31 cellular contexts compared by ENCODE assay signal in the genomic region with DNA sequence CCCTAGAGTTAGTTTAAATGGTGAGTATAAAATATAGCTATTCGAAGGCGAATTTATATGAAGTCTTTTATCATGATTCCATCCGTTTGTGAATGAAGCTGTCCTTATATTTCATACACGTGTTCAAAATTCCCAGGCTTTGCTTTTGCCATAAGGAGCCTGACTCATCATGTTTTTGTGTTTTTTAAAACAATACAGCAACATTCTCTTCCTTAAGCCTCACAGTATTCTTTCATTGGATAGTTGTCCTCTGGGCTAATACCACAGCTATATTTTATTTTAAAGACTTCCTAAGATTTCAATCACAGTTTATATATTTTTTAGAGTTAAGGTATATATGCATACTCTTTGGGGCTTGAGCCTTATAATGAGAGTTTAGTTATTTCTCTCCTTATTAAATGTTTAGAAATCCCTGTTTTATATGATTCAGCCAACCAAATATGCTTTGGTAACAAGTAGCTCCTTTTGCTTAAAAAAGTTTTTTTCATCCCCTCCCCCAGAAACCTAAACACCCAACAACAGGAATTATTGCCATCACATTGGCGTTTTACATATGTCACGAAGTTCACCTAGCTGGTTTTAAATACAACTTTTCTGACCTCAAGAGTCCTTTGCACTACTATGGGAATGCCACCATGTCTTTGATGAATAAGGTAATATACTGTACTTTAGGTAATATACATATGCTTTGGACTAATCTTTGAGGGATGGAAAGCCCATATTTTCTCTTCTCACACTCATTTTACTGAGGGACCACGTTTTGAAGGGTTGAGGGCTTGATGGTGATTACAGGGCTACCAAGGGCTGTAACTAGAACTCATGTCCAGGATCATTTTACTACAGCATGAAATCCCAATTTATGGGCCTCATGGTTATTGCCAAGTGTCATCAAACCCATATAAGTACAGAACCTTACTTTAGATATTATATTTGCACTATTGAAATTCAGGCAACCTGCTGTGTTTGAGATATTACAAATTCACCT. TPM values are rescaled to one million over a fixed set of nuclear protein-coding genes. Genes with fewer than 3 reads are reported as not detected.
DNase-seq lines count a peak whose midpoint lies in the region; ATAC-seq, FAIRE-seq and TF ChIP-seq lines count a peak whose summit lies in the region.
"Had no signal": no experiment of that assay in that cellular context is flagged by ENCODE, and none has a peak within 500 bp of the region (broad histone marks: within the 10 kb centered on the region; RNA-seq: fewer than 3 reads in every experiment).

No MANE protein-coding gene starts in this region.

- H3K4me3 ChIP-seq in PC-3 (ENCODE audit: low read length) = no peak overlapping the region
- no peak overlapping the region for H3K4me3 ChIP-seq in choroid plexus epithelial cell (ENCODE audit: low read depth, low read length)
- no peak overlapping the region for H3K4me3 ChIP-seq in keratinocyte (ENCODE audit: control insufficient read depth in 2 of 3, extremely low read depth in 1 of 3, insufficient read depth in 2 of 3, low read depth in 1 of 3, low read length in 3 of 3)
- no peak overlapping the region for H3K4me3 ChIP-seq in suprapubic skin
- H3K4me3 ChIP-seq: heart right ventricle, SJSA1 had no signal

- H3F3A ChIP-seq in PC-3 (ENCODE audit: low read length, unreplicated experiment) = peaks cover 15% of the 10 kb centered on the region

- no peak for TF ChIP-seq EP300 in suprapubic skin (IDR thresholded peaks at IDR 0.05)

- no peaks in the 10 kb centered on the region for H3K9me2 ChIP-seq in PC-3 (replicated peaks; ENCODE audit: low read length)

- H3K9ac ChIP-seq in PC-3 (ENCODE audit: low read length) (no peak overlapping the region), keratinocyte (ENCODE audit: control insufficient read depth, extremely low read depth, insufficient read depth, low read length) (no peak overlapping the region)

- H4K20me1 ChIP-seq in PC-3 (ENCODE audit: low read length) = no peaks in the 10 kb centered on the region
- H4K20me1 ChIP-seq in keratinocyte (ENCODE audit: control insufficient read depth, extremely low read depth, insufficient read depth, low read length) = no peaks in the 10 kb centered on the region

- H3K9me3 ChIP-seq in PC-3 (ENCODE audit: low read length) (no peaks in the 10 kb centered on the region), keratinocyte (ENCODE audit: control insufficient read depth, low read depth, low read length) (no peaks in the 10 kb centered on the region), suprapubic skin (no peaks in the 10 kb centered on the region)
- H3K9me3 ChIP-seq: heart right ventricle, SJSA1 had no signal

- no peak for TF ChIP-seq CTCF in PC-3 (conservative IDR thresholded peaks at IDR 0.05; ENCODE audit: low read depth, low read length)
- TF ChIP-seq CTCF in choroid plexus epithelial cell (conservative IDR thresholded peaks at IDR 0.05; ENCODE audit: low read depth, low read length) = no peak
- no peak for TF ChIP-seq CTCF in keratinocyte (optimal IDR thresholded peaks at IDR 0.05 in 1 of 3, IDR thresholded peaks at IDR 0.05 in 1 of 3, conservative IDR thresholded peaks at IDR 0.05 in 1 of 3; ENCODE audit: extremely low read depth in 1 of 3, insufficient read depth in 2 of 3, low read length in 3 of 3)
- no peak for TF ChIP-seq CTCF in activated CD8-positive, alpha-beta T cell treated with anti-CD3 and anti-CD28 coated beads for 36 hours (IDR thresholded peaks at IDR 0.05)
- TF ChIP-seq CTCF in suprapubic skin (IDR thresholded peaks at IDR 0.05) = no peak

- no peak for TF ChIP-seq POLR2A in suprapubic skin (IDR thresholded peaks at IDR 0.05)

- 75% methylated on average over 7 of the region's 7 CpGs for WGBS in suprapubic skin

- DNase-seq in ELR (ENCODE audit: low read depth) = peak; percentile 32
- DNase-seq in PC-3 = no peak
- peak; percentile 51 for DNase-seq in choroid plexus epithelial cell (ENCODE audit: low read depth)
- DNase-seq in keratinocyte (ENCODE audit: low read depth, low spot score) = no peak
- DNase-seq in inferior parietal cortex (ENCODE audit: extremely low spot score) = no peak
- no peak for DNase-seq in activated CD8-positive, alpha-beta T cell treated with anti-CD3 and anti-CD28 coated beads for 36 hours
- DNase-seq in suprapubic skin (ENCODE audit: low spot score in 2 of 2) = no peak
- DNase-seq: activated CD4-positive, alpha-beta memory T cell treated with anti-CD3 and anti-CD28 coated beads for 36 hours; activated CD8-positive, alpha-beta memory T cell treated with anti-CD3 and anti-CD28 coated beads, Interleukin-2, amount 50 U/mL, for 48 hours; anterior cingulate cortex; C1 segment of cervical spinal cord; cerebellar nuclear complex; DND-41; heart right ventricle; left cardiac atrium; NCI-H1092; NCI-H1930; NCI-H526 treated with DMSO at 0.1 percent for 48 hours; nephron progenitor cell; right cardiac atrium; stimulated activated CD4-positive, alpha-beta T cell treated with anti-CD3 and anti-CD28 coated beads, Interleukin-12 subunit alpha, Interleukin-12 subunit beta, amount 100 ng/mL, for 4 hours; stimulated activated CD4-positive, alpha-beta T cell treated with anti-CD3 and anti-CD28 coated beads, Interleukin-4, amount 100 ng/mL, for 24 hours had no signal

- H3K27ac Mint-ChIP-seq in activated CD8-positive, alpha-beta T cell treated with anti-CD3 and anti-CD28 coated beads for 36 hours = no peak overlapping the region
- H3K27ac Mint-ChIP-seq: activated CD4-positive, alpha-beta memory T cell treated with anti-CD3 and anti-CD28 coated beads for 36 hours; activated naive CD4-positive, alpha-beta T cell treated with anti-CD3 and anti-CD28 coated beads, Interleukin-2, amount 50 U/mL, for 72 hours; activated T-helper 2 cell treated with anti-CD3 and anti-CD28 coated beads, Interferon-gamma antibody, Interleukin-2, Interleukin-4, amounts not matched to agents 10 μg/mL and 5 μg/mL and 100 μg/mL, durations not matched to agents 14 hours and 24 hours and 36 hours; stimulated activated effector memory CD8-positive, alpha-beta T cell treated with anti-CD3 and anti-CD28 coated beads, Interleukin-12 subunit alpha, Interleukin-12 subunit beta, amount 100 ng/mL, for 72 hours; T-helper 1 cell treated with Interleukin-12 subunit alpha and Interleukin-12 subunit beta and Interleukin-4 antibody, amounts not matched to agents 30 μg/mL and 1 μg/mL, for 36 hours; type B pancreatic cell had no signal

- ATAC-seq in PC-3 = peak; percentile 4
- no peak for ATAC-seq in HG02642 (IDR thresholded peaks at IDR 0.05; ENCODE audit: poor library complexity, unreplicated experiment)
- no peak for ATAC-seq in activated CD8-positive, alpha-beta T cell treated with anti-CD3 and anti-CD28 coated beads for 36 hours
- ATAC-seq: activated CD4-positive, CD25-positive, alpha-beta regulatory T cell treated with anti-CD3 and anti-CD28 coated beads, Interleukin-2, amount 50 U/mL, for 24 hours; activated naive CD4-positive, alpha-beta T cell treated with anti-CD3 and anti-CD28 coated beads, Interleukin-2, amount 50 U/mL, for 72 hours; heart right ventricle; left cardiac atrium; right cardiac atrium; stimulated activated effector memory CD8-positive, alpha-beta T cell treated with anti-CD3 and anti-CD28 coated beads, Interleukin-12 subunit alpha, Interleukin-12 subunit beta, amount 100 ng/mL, for 72 hours had no signal

- intact Hi-C loops in PC-3 (cut with micrococcal nuclease) = loop anchor here (5.0 kb wide), 1 partner anchor 49 kb away; no protein-coding TSS in a partner anchor
- intact Hi-C loops in activated CD8-positive, alpha-beta T cell treated with anti-CD3 and anti-CD28 coated beads for 36 hours (cut with micrococcal nuclease) = no loop called here

- H3K27me3 Mint-ChIP-seq in activated CD8-positive, alpha-beta T cell treated with anti-CD3 and anti-CD28 coated beads for 36 hours = peaks cover under 1% of the 10 kb centered on the region
- H3K27me3 Mint-ChIP-seq: type B pancreatic cell had no signal

- H3K9me3 Mint-ChIP-seq in activated CD8-positive, alpha-beta T cell treated with anti-CD3 and anti-CD28 coated beads for 36 hours = no peaks in the 10 kb centered on the region
- H3K9me3 Mint-ChIP-seq: activated CD4-positive, alpha-beta memory T cell treated with anti-CD3 and anti-CD28 coated beads for 36 hours; activated naive CD4-positive, alpha-beta T cell treated with anti-CD3 and anti-CD28 coated beads, Interleukin-2, amount 50 U/mL, for 72 hours; activated T-helper 2 cell treated with anti-CD3 and anti-CD28 coated beads, Interferon-gamma antibody, Interleukin-2, Interleukin-4, amounts not matched to agents 10 μg/mL and 5 μg/mL and 100 μg/mL, durations not matched to agents 14 hours and 24 hours and 36 hours; nephron progenitor cell; stimulated activated effector memory CD8-positive, alpha-beta T cell treated with anti-CD3 and anti-CD28 coated beads, Interleukin-12 subunit alpha, Interleukin-12 subunit beta, amount 100 ng/mL, for 72 hours; T-helper 1 cell treated with Interleukin-12 subunit alpha and Interleukin-12 subunit beta and Interleukin-4 antibody, amounts not matched to agents 30 μg/mL and 1 μg/mL, for 36 hours; type B pancreatic cell had no signal

- dilution Hi-C loops in keratinocyte (cut with MboI; ENCODE audit: extremely low pct_ligation_motif_present, low sequenced_read_pairs) = loop anchor here (25.0 kb wide), 1 partner anchor 179 kb away; no protein-coding TSS in a partner anchor

- H3K4me1 Mint-ChIP-seq in activated CD8-positive, alpha-beta T cell treated with anti-CD3 and anti-CD28 coated beads for 36 hours (ENCODE audit: low read depth) = no peaks in the 10 kb centered on the region
- H3K4me1 Mint-ChIP-seq: stimulated activated effector memory CD8-positive, alpha-beta T cell treated with anti-CD3 and anti-CD28 coated beads, Interleukin-12 subunit alpha, Interleukin-12 subunit beta, amount 100 ng/mL, for 72 hours had no signal

- CTCF ChIA-PET in PC-3 (lab: Charles Lee) = interaction anchor here (0.6 kb wide), 1 partner anchor 135 kb away, joined by 9 read pairs; no protein-coding TSS in a partner anchor
- CTCF ChIA-PET in activated CD8-positive, alpha-beta T cell treated with anti-CD3 and anti-CD28 coated beads for 36 hours (lab: Charles Lee) = interaction anchor here (1.3 kb wide), 1 partner anchor 12 kb away, joined by 4 read pairs; no protein-coding TSS in a partner anchor

- H3K4me2 ChIP-seq in PC-3 (ENCODE audit: low read length) (no peak overlapping the region), keratinocyte (ENCODE audit: control insufficient read depth, extremely low read depth, insufficient read depth, low read depth, low read length) (no peak overlapping the region)

- BruUV-seq in PC-3 (replicated peaks; lab: Mats Ljungman, UMichigan) = TSS peak; percentile 3

- peak; percentile 20 for FAIRE-seq in keratinocyte (lab: Jason Lieb, UNC)

- H3K9me1 ChIP-seq in keratinocyte (ENCODE audit: control insufficient read depth, extremely low read depth, insufficient read depth, low read length) = no peaks in the 10 kb centered on the region

- H3K36me3 Mint-ChIP-seq in activated CD8-positive, alpha-beta T cell treated with anti-CD3 and anti-CD28 coated beads for 36 hours (ENCODE audit: low read depth) = no peaks in the 10 kb centered on the region
- H3K36me3 Mint-ChIP-seq: activated CD4-positive, alpha-beta memory T cell treated with anti-CD3 and anti-CD28 coated beads for 36 hours; activated naive CD4-positive, alpha-beta T cell treated with anti-CD3 and anti-CD28 coated beads, Interleukin-2, amount 50 U/mL, for 72 hours; stimulated activated effector memory CD8-positive, alpha-beta T cell treated with anti-CD3 and anti-CD28 coated beads, Interleukin-12 subunit alpha, Interleukin-12 subunit beta, amount 100 ng/mL, for 72 hours had no signal

- no peak overlapping the region for H2AFZ ChIP-seq in PC-3 (ENCODE audit: low read length)
- no peak overlapping the region for H2AFZ ChIP-seq in keratinocyte (ENCODE audit: control insufficient read depth, low read length)

- peaks cover 13% of the 10 kb centered on the region for H3K36me3 ChIP-seq in PC-3 (ENCODE audit: low read depth, low read length)
- H3K36me3 ChIP-seq in keratinocyte (ENCODE audit: control insufficient read depth in 2 of 2, extremely low read depth in 1 of 2, insufficient read depth in 2 of 2, low read length in 2 of 2) = peaks cover 3 to 7% of the 10 kb centered on the region in 2 experiments
- H3K36me3 ChIP-seq in suprapubic skin = peaks cover 3% of the 10 kb centered on the region

- H3K27ac ChIP-seq in PC-3 (ENCODE audit: low read length) (no peak overlapping the region), keratinocyte (ENCODE audit: control insufficient read depth, insufficient read depth, low read length) (no peak overlapping the region), suprapubic skin (no peak overlapping the region)
- H3K27ac ChIP-seq: heart right ventricle, HL-60, SJSA1 had no signal

- H3K4me1 ChIP-seq in PC-3 (ENCODE audit: insufficient read depth, low read length) (no peaks in the 10 kb centered on the region), keratinocyte (ENCODE audit: control insufficient read depth, extremely low read depth, insufficient read depth, low read length) (no peaks in the 10 kb centered on the region), suprapubic skin (peaks cover 2% of the 10 kb centered on the region)
- H3K4me1 ChIP-seq: SJSA1 had no signal

- no peaks in the 10 kb centered on the region for H3K79me2 ChIP-seq in PC-3 (ENCODE audit: low read length)
- no peaks in the 10 kb centered on the region for H3K79me2 ChIP-seq in keratinocyte (ENCODE audit: control insufficient read depth, insufficient read depth, low read length)

- no peaks in the 10 kb centered on the region for H3K27me3 ChIP-seq in PC-3 (ENCODE audit: low read length)
- no peaks in the 10 kb centered on the region for H3K27me3 ChIP-seq in keratinocyte (ENCODE audit: control insufficient read depth, extremely low read depth, insufficient read depth, low read length)
- H3K27me3 ChIP-seq in suprapubic skin = no peaks in the 10 kb centered on the region
- H3K27me3 ChIP-seq: heart right ventricle, SJSA1 had no signal

- POLR2A ChIA-PET in PC-3 (lab: Charles Lee; ENCODE audit: unreplicated experiment) = interaction anchor here (0.7 kb wide), 1 partner anchor 340 kb away, joined by 3 read pairs; no protein-coding TSS in a partner anchor
- POLR2A ChIA-PET in activated CD8-positive, alpha-beta T cell treated with anti-CD3 and anti-CD28 coated beads for 36 hours (lab: Charles Lee) = no interaction called here

- H3K4me3 Mint-ChIP-seq in activated CD8-positive, alpha-beta T cell treated with anti-CD3 and anti-CD28 coated beads for 36 hours = no peak overlapping the region
- H3K4me3 Mint-ChIP-seq: activated CD4-positive, alpha-beta memory T cell treated with anti-CD3 and anti-CD28 coated beads for 36 hours; nephron progenitor cell; stimulated activated effector memory CD8-positive, alpha-beta T cell treated with anti-CD3 and anti-CD28 coated beads, Interleukin-12 subunit alpha, Interleukin-12 subunit beta, amount 100 ng/mL, for 72 hours; T-helper 1 cell treated with Interleukin-12 subunit alpha and Interleukin-12 subunit beta and Interleukin-4 antibody, amounts not matched to agents 30 μg/mL and 1 μg/mL, for 36 hours; type B pancreatic cell had no signal

RNA-seq across cellular contexts. Expression of gene ST3GAL6, which starts 28.5 kb away (rescaled TPM):
- total RNA-seq in PC-3 (2014; rRNA removed) (7.3 and 11.5 TPM in 2 replicates), suprapubic skin (10 to 100 TPM; 13.1 to 48.0 (median 20.6) TPM)
- 1.8 to 5.3 TPM (median 4.0 TPM) in 3 replicates for polyA plus RNA-seq in keratinocyte
- polyA plus RNA-seq in keratinocyte (2011; ENCODE audit: low read depth) = 14.4 TPM
- 1.2 and 2.7 TPM in 2 replicates for polyA plus RNA-seq in keratinocyte (2011; cell fraction: cytosol; rRNA removed)
- polyA plus RNA-seq in keratinocyte (2011; cell fraction: nucleus; rRNA removed) = 4.3 and 5.2 TPM in 2 replicates
- 2.4 and 8.6 TPM in 2 replicates for polyA plus RNA-seq in keratinocyte (2012; ENCODE audit: low replicate concordance)
- 0.56 to 4.3 TPM (median 1.5 TPM) in 3 replicates for polyA minus RNA-seq in keratinocyte
- 5.2 TPM for polyA minus RNA-seq in keratinocyte (2011; cell fraction: cytosol; rRNA and poly(A)+ RNA removed)
- 3.1 and 5.4 TPM in 2 replicates for polyA minus RNA-seq in keratinocyte (2011; cell fraction: nucleus; rRNA and poly(A)+ RNA removed)
- total RNA-seq in activated CD8-positive, alpha-beta T cell treated with anti-CD3 and anti-CD28 coated beads for 36 hours = not detected
- total RNA-seq: activated CD4-positive, alpha-beta memory T cell treated with anti-CD3 and anti-CD28 coated beads for 36 hours; SJSA1 had no signal

Comparison
In these comparisons a context has a peak if more than half of its experiments do, and no peak if none do; other contexts are left out.
1. DNase-seq: peak in ELR (single experiment) and choroid plexus epithelial cell (single experiment); none in PC-3 (single experiment), keratinocyte (single experiment), inferior parietal cortex (single experiment), activated CD8-positive, alpha-beta T cell treated with anti-CD3 and anti-CD28 coated beads for 36 hours (single experiment) and suprapubic skin (0 of 2).